Comparison of ENCODE assay signal across 10 cellular contexts in the genomic region with DNA sequence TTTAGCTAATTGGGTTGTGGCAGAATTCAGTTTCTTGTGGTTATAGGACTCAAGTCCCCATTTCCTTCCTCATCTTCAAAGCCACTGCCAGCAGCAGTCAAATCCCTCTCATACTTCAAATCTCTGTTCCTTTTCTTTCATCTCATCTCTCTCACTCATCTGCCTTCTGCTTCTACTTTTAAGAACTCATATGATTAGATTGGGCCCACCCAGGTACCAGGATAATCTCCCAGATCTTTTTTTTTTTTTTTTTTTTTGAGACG. TPM values are rescaled to one million over a fixed set of nuclear protein-coding genes. Genes with fewer than 3 reads are reported as not detected.
DNase-seq lines count a peak whose midpoint lies in the region; ATAC-seq and TF ChIP-seq lines count a peak whose summit lies in the region.
"Had no signal": no experiment of that assay in that cellular context is flagged by ENCODE, and none has a peak within 500 bp of the region (broad histone marks: within the 10 kb centered on the region; RNA-seq: fewer than 3 reads in every experiment).

No MANE protein-coding gene starts in this region.

- peaks cover 4% of the 10 kb centered on the region for H3K36me3 Mint-ChIP-seq in activated T-helper 2 cell treated with anti-CD3 and anti-CD28 coated beads, Interferon-gamma antibody, Interleukin-2, Interleukin-4, amounts not matched to agents 10 μg/mL and 5 μg/mL and 100 μg/mL, durations not matched to agents 14 hours and 24 hours and 36 hours (ENCODE audit: low read depth)

- intact Hi-C loops in activated T-helper 2 cell treated with anti-CD3 and anti-CD28 coated beads, Interferon-gamma antibody, Interleukin-2, Interleukin-4, amounts not matched to agents 10 μg/mL and 5 μg/mL and 100 μg/mL, durations not matched to agents 14 hours and 24 hours and 36 hours (cut with micrococcal nuclease): loop anchor here (2.0 kb wide), 1 partner anchor 33 kb away; no protein-coding TSS in a partner anchor
- intact Hi-C loops in posterior vena cava (cut with DNase I): no loop called here

- no peaks in the 10 kb centered on the region for H3K27me3 Mint-ChIP-seq in activated T-helper 2 cell treated with anti-CD3 and anti-CD28 coated beads, Interferon-gamma antibody, Interleukin-2, Interleukin-4, amounts not matched to agents 10 μg/mL and 5 μg/mL and 100 μg/mL, durations not matched to agents 14 hours and 24 hours and 36 hours (ENCODE audit: low read depth)

- peak; percentile 45 for ATAC-seq in GM21390 (IDR thresholded peaks at IDR 0.05; ENCODE audit: unreplicated experiment)
- peak; percentile 46 for ATAC-seq in HG03520 (IDR thresholded peaks at IDR 0.05; ENCODE audit: unreplicated experiment)

- no peak for TF ChIP-seq CTCF in GM12865 (IDR thresholded peaks at IDR 0.05; ENCODE audit: insufficient read depth, low read depth, low read length, missing control alignments)

- peaks cover 5% of the 10 kb centered on the region for H3K9me3 Mint-ChIP-seq in activated T-helper 2 cell treated with anti-CD3 and anti-CD28 coated beads, Interferon-gamma antibody, Interleukin-2, Interleukin-4, amounts not matched to agents 10 μg/mL and 5 μg/mL and 100 μg/mL, durations not matched to agents 14 hours and 24 hours and 36 hours

- DNase-seq in GM12865 (ENCODE audit: low read depth): peak; percentile 90
- DNase-seq in activated T-helper 2 cell treated with anti-CD3 and anti-CD28 coated beads, Interferon-gamma antibody, Interleukin-2, Interleukin-4, amounts not matched to agents 10 μg/mL and 5 μg/mL and 100 μg/mL, durations not matched to agents 14 hours and 24 hours and 36 hours (ENCODE audit: low spot score): no peak
- DNase-seq in posterior vena cava (ENCODE audit: low spot score): no peak
- no peak for DNase-seq in NCI-H2029 (lab: John Stamatoyannopoulos, UW)
- no peak for DNase-seq in hepatic stellate cell (ENCODE audit: low spot score)
- no peak for DNase-seq in COR-L47 (lab: John Stamatoyannopoulos, UW)
- DNase-seq: left ventricle myocardium inferior, NCI-H774 had no signal

- H3K4me3 ChIP-seq in GM12865 (ENCODE audit: low read depth, low read length): no peak overlapping the region
- H3K4me3 ChIP-seq: left ventricle myocardium inferior had no signal

- H3K4me3 Mint-ChIP-seq in activated T-helper 2 cell treated with anti-CD3 and anti-CD28 coated beads, Interferon-gamma antibody, Interleukin-2, Interleukin-4, amounts not matched to agents 10 μg/mL and 5 μg/mL and 100 μg/mL, durations not matched to agents 14 hours and 24 hours and 36 hours (ENCODE audit: low read depth): peak overlapping the region; percentile 43

- H3K27ac Mint-ChIP-seq in activated T-helper 2 cell treated with anti-CD3 and anti-CD28 coated beads, Interferon-gamma antibody, Interleukin-2, Interleukin-4, amounts not matched to agents 10 μg/mL and 5 μg/mL and 100 μg/mL, durations not matched to agents 14 hours and 24 hours and 36 hours: peak overlapping the region; percentile 71

- peaks cover 50% of the 10 kb centered on the region for H3K4me1 Mint-ChIP-seq in activated T-helper 2 cell treated with anti-CD3 and anti-CD28 coated beads, Interferon-gamma antibody, Interleukin-2, Interleukin-4, amounts not matched to agents 10 μg/mL and 5 μg/mL and 100 μg/mL, durations not matched to agents 14 hours and 24 hours and 36 hours (ENCODE audit: low read depth)

RNA-seq across cellular contexts. Expression of a gene that starts 8.0 kb away (rescaled TPM):
- 83.4 and 85.6 TPM in 2 replicates for total RNA-seq in activated T-helper 2 cell treated with anti-CD3 and anti-CD28 coated beads, Interferon-gamma antibody, Interleukin-2, Interleukin-4, amounts not matched to agents 10 μg/mL and 5 μg/mL and 100 μg/mL, durations not matched to agents 14 hours and 24 hours and 36 hours
- total RNA-seq in posterior vena cava: 10 to 100 TPM; 63.8 to 76.3 TPM

RNA-seq across cellular contexts. Expression of a gene that starts 46.6 kb away (rescaled TPM):
- 81.6 and 84.1 TPM in 2 replicates for total RNA-seq in activated T-helper 2 cell treated with anti-CD3 and anti-CD28 coated beads, Interferon-gamma antibody, Interleukin-2, Interleukin-4, amounts not matched to agents 10 μg/mL and 5 μg/mL and 100 μg/mL, durations not matched to agents 14 hours and 24 hours and 36 hours
- total RNA-seq in posterior vena cava: 10 to 100 TPM; 31.7 to 32.2 TPM
